Comparison of ENCODE assay signal across 9 cellular contexts in genomic region chr4:1043658-1044468, GRCh38. TPM values are rescaled to one million over a fixed set of nuclear protein-coding genes. Genes with fewer than 3 reads are reported as not detected.
A peak's percentile ranks its signal among the peaks of the same experiment; 100 is the strongest.
DNase-seq lines count a peak whose midpoint lies in the region; ATAC-seq and TF ChIP-seq lines count a peak whose summit lies in the region.
"Had no signal": no experiment of that assay in that cellular context is flagged by ENCODE, and none has a peak within 500 bp of the region (broad histone marks: within the 10 kb centered on the region; RNA-seq: fewer than 3 reads in every experiment).

No MANE protein-coding gene starts in this region.

- TF ChIP-seq POLR2A in uterus (IDR thresholded peaks at IDR 0.05), result no peak

- H3K27me3 ChIP-seq in neural progenitor cell, result peaks cover 53% of the 10 kb centered on the region
- no peaks in the 10 kb centered on the region for H3K27me3 ChIP-seq in uterus

- peaks cover 5% of the 10 kb centered on the region for H3K9me3 Mint-ChIP-seq in neural progenitor cell

- intact Hi-C loops in uterus (cut with DNase I; ENCODE audit: low total_unique reads), result no loop called here

- H3K9me3 ChIP-seq in neural progenitor cell (ENCODE audit: low read depth), result no peaks in the 10 kb centered on the region
- H3K9me3 ChIP-seq in uterus, result no peaks in the 10 kb centered on the region

- ATAC-seq in GM18868 (IDR thresholded peaks at IDR 0.05; ENCODE audit: unreplicated experiment), result no peak

- no peak overlapping the region for H3K9ac ChIP-seq in neural progenitor cell

- H3K27ac Mint-ChIP-seq in neural progenitor cell, result no peak overlapping the region
- H3K27ac Mint-ChIP-seq: CD4-positive, CD25-positive, alpha-beta regulatory T cell had no signal

- H4K20me1 ChIP-seq in neural progenitor cell (ENCODE audit: low read depth), result no peaks in the 10 kb centered on the region

- H2AFZ ChIP-seq in neural progenitor cell (replicated peaks), result no peak overlapping the region

- H3F3A ChIP-seq in neural progenitor cell (ENCODE audit: low read depth), result peaks cover 27% of the 10 kb centered on the region

- H3K4me1 ChIP-seq in neural progenitor cell, result peaks cover 27% of the 10 kb centered on the region
- peaks cover 4 to 9% of the 10 kb centered on the region in 2 donors for H3K4me1 ChIP-seq in uterus

- no peak overlapping the region for H3K4me3 Mint-ChIP-seq in neural progenitor cell

- H3K4me3 ChIP-seq in neural progenitor cell, result no peak overlapping the region
- H3K4me3 ChIP-seq in uterus, result peak overlapping the region in 1 of 2 donors; percentile 7

- H3K4me2 ChIP-seq in neural progenitor cell, result no peak overlapping the region

- H3K79me2 ChIP-seq in neural progenitor cell (ENCODE audit: low read depth), result no peaks in the 10 kb centered on the region

- TF ChIP-seq CTCF in neural progenitor cell (IDR thresholded peaks at IDR 0.05), result no peak
- no peak for TF ChIP-seq CTCF in uterus (IDR thresholded peaks at IDR 0.05)

- H3K27ac ChIP-seq in neural progenitor cell (no peak overlapping the region), uterus (peak overlapping the region; percentile 40 to 62)

- H3K36me3 Mint-ChIP-seq in neural progenitor cell, result peaks cover 2% of the 10 kb centered on the region
- H3K36me3 Mint-ChIP-seq: CD4-positive, CD25-positive, alpha-beta regulatory T cell had no signal

- peaks cover 35% of the 10 kb centered on the region for H3K27me3 Mint-ChIP-seq in neural progenitor cell (ENCODE audit: insufficient read depth, low read depth)

- H3K4me1 Mint-ChIP-seq in neural progenitor cell, result peaks cover 41% of the 10 kb centered on the region

- H3K36me3 ChIP-seq in neural progenitor cell (no peaks in the 10 kb centered on the region), uterus (no peaks in the 10 kb centered on the region)

- DNase-seq in activated CD4-positive, alpha-beta T cell treated with anti-CD3 and anti-CD28 coated beads for 48 hours, result peak; percentile 64
- no peak for DNase-seq in activated CD4-positive, alpha-beta T cell treated with anti-CD3 and anti-CD28 coated beads, Interleukin-2, amount 50 U/mL, for 1 hour
- DNase-seq in SW480 (ENCODE audit: low spot score) (peak; percentile 96), fibroblast of peridontal ligament (ENCODE audit: extremely low read depth) (peak; percentile 99), neural progenitor cell (ENCODE audit: low spot score) (peak; percentile 51), uterus (peak; percentile 96 to 97), cortex of kidney (lab: John Stamatoyannopoulos, UW) (no peak)
- DNase-seq: CD4-positive, CD25-positive, alpha-beta regulatory T cell had no signal

RNA-seq across cellular contexts. Expression of gene FGFRL1, which starts 32.4 kb away (rescaled TPM):
- total RNA-seq in neural progenitor cell (ENCODE audit: low replicate concordance), result 9.6 and 27.4 TPM in 2 replicates
- total RNA-seq in uterus, result 10 to 100 TPM in 2 of 4 donors, 1 to 10 TPM in 2; 2.8 to 24.8 (median 13.9) TPM

RNA-seq across cellular contexts. Expression of gene SLC26A1, which starts 50.7 kb away (rescaled TPM):
- total RNA-seq in neural progenitor cell (ENCODE audit: low replicate concordance), result 0.19 TPM in 1 of 2 replicates, not detected in the other
- under 1 TPM in 2 of 4 donors, not detected in 2; 0.07 to 0.12 TPM for total RNA-seq in uterus

RNA-seq across cellular contexts. Expression of gene IDUA, which starts 57.0 kb away (rescaled TPM):
- total RNA-seq in neural progenitor cell (ENCODE audit: low replicate concordance) (0.47 and 10.7 TPM in 2 replicates), uterus (10 to 100 TPM in 2 of 4 donors, 1 to 10 TPM in 2; 2.8 to 45.8 (median 9.9) TPM)

Comparison
In these comparisons a context has a peak if more than half of its experiments do, and no peak if none do; other contexts are left out.
1. DNase-seq: peak in activated CD4-positive, alpha-beta T cell treated with anti-CD3 and anti-CD28 coated beads for 48 hours (single experiment), SW480 (single experiment), fibroblast of peridontal ligament (single experiment), neural progenitor cell (single experiment) and uterus (2 of 2); none in activated CD4-positive, alpha-beta T cell treated with anti-CD3 and anti-CD28 coated beads, Interleukin-2, amount 50 U/mL, for 1 hour (single experiment) and cortex of kidney (single experiment).